ENCODE assay signal across 1 cellular context in genomic region chr3:14231998-14232501, GRCh38.
TF ChIP-seq lines count a peak whose summit lies in the region.

No MANE protein-coding gene starts in this region.

TF ChIP-seq in K562, 482 proteins besides CTCF, POLR2A, EP300 and RAD21 (continued from another document):
- TF ChIP-seq ZNF407 (IDR thresholded peaks at IDR 0.05; ENCODE audit: low read depth): no peak
- TF ChIP-seq PHF8 (IDR thresholded peaks at IDR 0.05; ENCODE audit: borderline replicate concordance, low read length): no peak
